In the genomic region with DNA sequence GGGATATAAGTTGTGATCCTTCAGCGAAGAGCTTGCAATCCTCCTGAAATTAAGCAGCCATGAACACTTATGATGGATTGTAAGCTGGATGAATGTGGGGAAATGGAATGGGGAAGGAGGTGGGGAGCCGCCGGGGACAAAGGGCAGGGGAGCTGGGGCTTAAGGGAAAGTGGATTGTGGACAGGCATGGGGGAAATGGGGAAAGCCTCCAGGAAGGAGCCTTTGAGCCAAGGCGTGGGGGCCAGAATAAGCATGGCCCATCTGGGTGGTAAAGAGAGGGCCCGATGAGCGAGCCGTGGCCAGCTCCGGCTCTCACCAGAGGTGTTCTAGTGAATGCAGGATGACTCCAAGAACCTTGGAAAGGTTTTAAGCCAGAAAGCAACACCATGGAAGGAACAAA, we compare ENCODE assay signal across 13 cellular contexts.
A peak's percentile ranks its signal among the peaks of the same experiment; 100 is the strongest.
DNase-seq lines count a peak whose midpoint lies in the region; ATAC-seq and TF ChIP-seq lines count a peak whose summit lies in the region.
"Had no signal": no experiment of that assay in that cellular context is flagged by ENCODE, and none has a peak within 500 bp of the region (broad histone marks: within the 10 kb centered on the region; RNA-seq: fewer than 3 reads in every experiment).

No MANE protein-coding gene starts in this region.

- H3K27me3 ChIP-seq in heart left ventricle: no peaks in the 10 kb centered on the region
- H3K27me3 ChIP-seq in aorta (ENCODE audit: control insufficient read depth in 1 of 2, insufficient read depth in 2 of 2, low read length in 1 of 2): no peaks in the 10 kb centered on the region
- H3K27me3 ChIP-seq: breast epithelium had no signal

- DNase-seq in heart left ventricle (peak in 3 of 5 donors; percentile 4 to 20 (median 8)), Right ventricle myocardium superior (no peak), glutamatergic neuron (peak; percentile 9), omental fat pad (ENCODE audit: low spot score) (peak; percentile 19), aorta (peak; percentile 34 to 67), NOMO-1 treated with dmso at 0.1 percent for 144 hours (lab: John Stamatoyannopoulos, UW; ENCODE audit: unreplicated experiment) (no peak), Calu3 (no peak)
- DNase-seq in naive thymus-derived CD8-positive, alpha-beta T cell: no peak
- DNase-seq: KG1, NCI-H2029 treated with DMSO at 0.1 percent for 48 hours had no signal

- peaks cover 13% of the 10 kb centered on the region for H3K9me3 Mint-ChIP-seq in glutamatergic neuron (ENCODE audit: unreplicated experiment)
- H3K9me3 Mint-ChIP-seq in Calu3 (ENCODE audit: low read depth, unreplicated experiment): no peaks in the 10 kb centered on the region
- H3K9me3 Mint-ChIP-seq in naive thymus-derived CD8-positive, alpha-beta T cell: peaks cover 0 to 6% (median 0%) of the 10 kb centered on the region in 9 donors

- TF ChIP-seq CTCF in heart left ventricle (IDR thresholded peaks at IDR 0.05) (no peak), glutamatergic neuron (IDR thresholded peaks at IDR 0.05; ENCODE audit: partially characterized antibody, unreplicated experiment) (no peak), omental fat pad (IDR thresholded peaks at IDR 0.05) (no peak), Calu3 (IDR thresholded peaks at IDR 0.05; ENCODE audit: unreplicated experiment) (no peak)

- CTCF ChIA-PET in Calu3 (lab: Charles Lee): interaction anchor here (0.6 kb wide), 1 partner anchor 24 kb away, joined by 3 read pairs; no protein-coding TSS in a partner anchor

- H3K9me3 ChIP-seq in heart left ventricle (peaks cover 0 to 7% (median 0%) of the 10 kb centered on the region in 12 donors), aorta (ENCODE audit: control insufficient read depth, low read length) (no peaks in the 10 kb centered on the region)
- H3K9me3 ChIP-seq: breast epithelium had no signal

- H3K36me3 ChIP-seq in heart left ventricle: peaks cover 0 to 5% (median 0%) of the 10 kb centered on the region in 9 donors
- no peaks in the 10 kb centered on the region for H3K36me3 ChIP-seq in aorta (ENCODE audit: control insufficient read depth in 1 of 2, insufficient read depth in 2 of 2, low read length in 1 of 2)
- H3K36me3 ChIP-seq: breast epithelium had no signal

- peaks cover 8% of the 10 kb centered on the region for H3K27me3 Mint-ChIP-seq in glutamatergic neuron (ENCODE audit: unreplicated experiment)
- no peaks in the 10 kb centered on the region for H3K27me3 Mint-ChIP-seq in Calu3 (ENCODE audit: unreplicated experiment)
- H3K27me3 Mint-ChIP-seq in naive thymus-derived CD8-positive, alpha-beta T cell: peaks cover 0 to 2% (median 0%) of the 10 kb centered on the region in 5 donors

- H3K27ac Mint-ChIP-seq in glutamatergic neuron (ENCODE audit: unreplicated experiment) (no peak overlapping the region), Calu3 (ENCODE audit: unreplicated experiment) (no peak overlapping the region)
- no peak overlapping the region for H3K27ac Mint-ChIP-seq in naive thymus-derived CD8-positive, alpha-beta T cell
- H3K27ac Mint-ChIP-seq: activated T-helper 2 cell treated with anti-CD3 and anti-CD28 coated beads, Interferon-gamma antibody, Interleukin-2, Interleukin-4, amounts not matched to agents 10 μg/mL and 5 μg/mL and 100 μg/mL, durations not matched to agents 14 hours and 24 hours and 36 hours had no signal

- TF ChIP-seq POLR2A in heart left ventricle (IDR thresholded peaks at IDR 0.05): no peak

- H3K4me1 ChIP-seq in heart left ventricle (peaks cover 7 to 68% (median 56%) of the 10 kb centered on the region in 12 donors), aorta (ENCODE audit: control insufficient read depth in 1 of 2, insufficient read depth in 2 of 2, low read length in 2 of 2) (peaks cover 0 to 19% of the 10 kb centered on the region in 2 donors)

- H3K4me1 Mint-ChIP-seq in glutamatergic neuron (ENCODE audit: low read depth, unreplicated experiment) (peaks cover 21% of the 10 kb centered on the region), Calu3 (ENCODE audit: low read depth, unreplicated experiment) (peaks cover under 1% of the 10 kb centered on the region)
- peaks cover 7 to 17% (median 12%) of the 10 kb centered on the region in 4 donors for H3K4me1 Mint-ChIP-seq in naive thymus-derived CD8-positive, alpha-beta T cell

- POLR2A ChIA-PET in naive thymus-derived CD8-positive, alpha-beta T cell (lab: Charles Lee): no interaction called here

- H3K4me3 ChIP-seq in heart left ventricle (no peak overlapping the region), aorta (ENCODE audit: low read length in 2 of 2) (no peak overlapping the region)

- H3K36me3 Mint-ChIP-seq in glutamatergic neuron (ENCODE audit: unreplicated experiment) (peaks cover 21% of the 10 kb centered on the region), Calu3 (ENCODE audit: insufficient read depth, unreplicated experiment) (peaks cover 13% of the 10 kb centered on the region)
- no peaks in the 10 kb centered on the region for H3K36me3 Mint-ChIP-seq in naive thymus-derived CD8-positive, alpha-beta T cell

- intact Hi-C loops in heart left ventricle (cut with DNase I) (no loop called here), Right ventricle myocardium superior (cut with DNase I) (no loop called here), aorta (cut with DNase I) (loop anchor here in 1 of 2 donors (5.0 kb wide), 1 partner anchor 105 kb away; no protein-coding TSS in a partner anchor), Calu3 (cut with micrococcal nuclease; ENCODE audit: unreplicated experiment) (no loop called here)

- H3K4me3 Mint-ChIP-seq in glutamatergic neuron (ENCODE audit: unreplicated experiment) (no peak overlapping the region), Calu3 (ENCODE audit: low read depth, unreplicated experiment) (no peak overlapping the region)
- no peak overlapping the region for H3K4me3 Mint-ChIP-seq in naive thymus-derived CD8-positive, alpha-beta T cell

- no peak for ATAC-seq in heart left ventricle
- ATAC-seq in Right ventricle myocardium superior (ENCODE audit: poor library complexity): no peak
- no peak for ATAC-seq in omental fat pad (ENCODE audit: low FRiP score)
- ATAC-seq in aorta (ENCODE audit: low FRiP score): no peak
- ATAC-seq in naive thymus-derived CD8-positive, alpha-beta T cell: no peak
- ATAC-seq: activated CD4-positive, CD25-positive, alpha-beta regulatory T cell treated with anti-CD3 and anti-CD28 coated beads, Interleukin-2, amount 50 U/mL, for 24 hours had no signal

- H3K27ac ChIP-seq in heart left ventricle (peak overlapping the region in 6 of 12 donors; percentile 43 to 69 (median 62)), aorta (ENCODE audit: low read depth in 1 of 2, low read length in 2 of 2) (peak overlapping the region in 1 of 2 donors; percentile 55)

- WGBS in heart left ventricle, 4 donors: 94 to 96% (median 96%) methylated on average over 8 of the region's 8 CpGs
- 16 to 24% methylated on average over 8 of the region's 8 CpGs for WGBS in aorta, 2 donors

- no TSS peak for BruUV-seq in Calu3 (replicated peaks; lab: Mats Ljungman, UMichigan)

Comparison
In these comparisons a context has a peak if more than half of its experiments do, and no peak if none do; other contexts are left out.
1. DNase-seq: peak in heart left ventricle (3 of 5), glutamatergic neuron (single experiment), omental fat pad (single experiment) and aorta (2 of 2); none in Right ventricle myocardium superior (single experiment), NOMO-1 treated with dmso at 0.1 percent for 144 hours (single experiment), Calu3 (single experiment) and naive thymus-derived CD8-positive, alpha-beta T cell (0 of 10).